In genomic region chr14:85088231-85088630, GRCh38 we compare ENCODE assay signal across 2 cellular contexts.
A peak's percentile ranks its signal among the peaks of the same experiment; 100 is the strongest.
TF ChIP-seq lines count a peak whose summit lies in the region.

No MANE protein-coding gene starts in this region.

TF ChIP-seq in IMR-90, 13 proteins besides CTCF, POLR2A, EP300 and RAD21:
- TF ChIP-seq MXI1 (IDR thresholded peaks at IDR 0.05; ENCODE audit: borderline replicate concordance, low read depth, low read length) (no peak), MAFK (IDR thresholded peaks at IDR 0.05; ENCODE audit: low read depth, low read length) (no peak), RFX5 (IDR thresholded peaks at IDR 0.05; ENCODE audit: low read depth, low read length) (no peak), CEBPB (IDR thresholded peaks at IDR 0.05; ENCODE audit: low read depth, low read length) (0 out of 2 replicates have a peak, but pooled peaks have one; percentile 20), CHD1 (IDR thresholded peaks at IDR 0.05; ENCODE audit: low read depth, low read length) (no peak)

TF ChIP-seq in H1, 55 proteins besides CTCF, POLR2A, EP300 and RAD21:
- TF ChIP-seq SIN3A (conservative IDR thresholded peaks at IDR 0.05 in 1 of 2, IDR thresholded peaks at IDR 0.05 in 1 of 2; ENCODE audit: low read depth in 1 of 2, low read length in 2 of 2), result no peak
- TF ChIP-seq SAP30 (IDR thresholded peaks at IDR 0.05; ENCODE audit: insufficient read depth, insufficient replicate concordance, low read length), result no peak
- TF ChIP-seq BRCA1 (IDR thresholded peaks at IDR 0.05; ENCODE audit: low read depth, low read length), result no peak
- TF ChIP-seq TBP (IDR thresholded peaks at IDR 0.05; ENCODE audit: low read depth, low read length), result no peak
- no peak for TF ChIP-seq YY1 (IDR thresholded peaks at IDR 0.05; ENCODE audit: low read depth, low read length)
- no peak for TF ChIP-seq SP4 (IDR thresholded peaks at IDR 0.05; ENCODE audit: low read length)
- TF ChIP-seq, protein P1, sequence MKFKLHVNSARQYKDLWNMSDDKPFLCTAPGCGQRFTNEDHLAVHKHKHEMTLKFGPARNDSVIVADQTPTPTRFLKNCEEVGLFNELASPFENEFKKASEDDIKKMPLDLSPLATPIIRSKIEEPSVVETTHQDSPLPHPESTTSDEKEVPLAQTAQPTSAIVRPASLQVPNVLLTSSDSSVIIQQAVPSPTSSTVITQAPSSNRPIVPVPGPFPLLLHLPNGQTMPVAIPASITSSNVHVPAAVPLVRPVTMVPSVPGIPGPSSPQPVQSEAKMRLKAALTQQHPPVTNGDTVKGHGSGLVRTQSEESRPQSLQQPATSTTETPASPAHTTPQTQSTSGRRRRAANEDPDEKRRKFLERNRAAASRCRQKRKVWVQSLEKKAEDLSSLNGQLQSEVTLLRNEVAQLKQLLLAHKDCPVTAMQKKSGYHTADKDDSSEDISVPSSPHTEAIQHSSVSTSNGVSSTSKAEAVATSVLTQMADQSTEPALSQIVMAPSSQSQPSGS (IDR thresholded peaks at IDR 0.05; ENCODE audit: low read length), result no peak
- TF ChIP-seq RFX5 (IDR thresholded peaks at IDR 0.05; ENCODE audit: borderline replicate concordance, low read depth, low read length), result no peak
